ENCODE assay signal across 8 cellular contexts in the genomic region with DNA sequence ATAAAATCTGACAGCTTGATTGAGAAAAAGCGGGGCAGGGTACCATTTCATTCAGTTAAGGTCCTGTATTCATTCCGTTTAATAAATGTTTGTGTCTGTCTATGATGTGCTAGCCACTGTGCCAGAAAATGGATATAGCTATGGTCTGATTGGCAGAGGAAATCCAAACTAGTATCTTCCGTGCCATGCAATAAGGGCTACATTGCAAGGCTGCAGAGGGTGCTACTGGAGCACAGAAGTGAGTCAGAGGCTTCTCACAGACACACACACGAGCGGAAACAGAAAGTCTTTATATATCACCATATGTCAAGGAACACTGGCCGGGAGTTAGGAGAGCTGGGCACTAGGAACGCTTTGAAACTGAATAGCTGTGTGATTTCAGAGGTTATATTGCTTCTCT. TPM values are rescaled to one million over a fixed set of nuclear protein-coding genes. Genes with fewer than 3 reads are reported as not detected.
A peak's percentile ranks its signal among the peaks of the same experiment; 100 is the strongest.
DNase-seq lines count a peak whose midpoint lies in the region; ATAC-seq and TF ChIP-seq lines count a peak whose summit lies in the region.
"Not testable (repeated sequence)": the region's sequence is repeated elsewhere in the genome, so short reads cannot be mapped to it uniquely, and the experiment has no call there.

No MANE protein-coding gene starts in this region.

- H3K9ac ChIP-seq in ES-I3 (ENCODE audit: low read depth, low read length) (peak overlapping the region; percentile 85), HCT116 (ENCODE audit: low read length) (peak overlapping the region; percentile 74), Karpas-422 (ENCODE audit: low read length) (peak overlapping the region; percentile 80)

- H3K4me1 ChIP-seq in ES-I3 (ENCODE audit: insufficient read depth, low read length); HCT116 (ENCODE audit: control insufficient read depth in 1 of 2, insufficient read depth in 2 of 2, low read length in 2 of 2); Karpas-422 (ENCODE audit: low read length); heart right ventricle; neuron (ENCODE audit: insufficient read depth, low read length): not testable (repeated sequence)

- not testable (repeated sequence) for H3K27me3 ChIP-seq in HCT116 (ENCODE audit: insufficient read depth, low read length); Karpas-422 (ENCODE audit: low read length); heart right ventricle; neuron (ENCODE audit: insufficient read depth, low read length)

- RAD21 ChIA-PET in HCT116 (lab: Charles Lee; ENCODE audit: low non-redundant PET in 1 of 2, low total read pairs in 2 of 2, uncharacterized antibody in 2 of 2, unreplicated experiment in 2 of 2) = not testable (repeated sequence)

- H3K4me3 ChIP-seq in HCT116 (replicated peaks in 1 of 2; ENCODE audit: low read depth in 1 of 2, low read length in 2 of 2) (peak overlapping the region; percentile 66 to 67), Karpas-422 (ENCODE audit: low read length) (peak overlapping the region; percentile 80), astrocyte of the cerebellum (ENCODE audit: low read depth, low read length) (peak overlapping the region; percentile 59), heart right ventricle (peak overlapping the region; percentile 33 to 91 (median 69)), neuron (ENCODE audit: low read length) (peak overlapping the region; percentile 74)

- POLR2A ChIA-PET in HCT116 (lab: Charles Lee) = not testable (repeated sequence)

- BruUV-seq in HCT116 (replicated peaks; lab: Mats Ljungman, UMichigan) = not testable (repeated sequence)

- H2AFZ ChIP-seq in HCT116 (ENCODE audit: low read depth, low read length, poor library complexity, severe bottlenecking); Karpas-422 (ENCODE audit: low read length): not testable (repeated sequence)
- peak overlapping the region; percentile 39 for H2AFZ ChIP-seq in neuron (ENCODE audit: low read depth, low read length)

- ATAC-seq in HCT116 (peak; percentile 38), heart right ventricle (peak in 7 of 8 donors; percentile 47 to 81 (median 72))

- not testable (repeated sequence) for H3K79me2 ChIP-seq in HCT116 (ENCODE audit: insufficient read depth, low read length); Karpas-422 (ENCODE audit: low read length)

- DNase-seq in HCT116 (ENCODE audit: low read depth, low spot score); astrocyte of the cerebellum (ENCODE audit: low read depth): not testable (repeated sequence)
- peak; percentile 58 for DNase-seq in Karpas-422
- DNase-seq in T-helper 2 cell = peak in 3 of 5 experiments; percentile 8 to 95 (median 21)
- DNase-seq in heart right ventricle = peak in 1 of 2 donors; percentile 11
- peak; percentile 65 for DNase-seq in stromal cell of bone marrow (ENCODE audit: low read depth)

- not testable (repeated sequence) for TF ChIP-seq RAD21 in HCT116 (IDR thresholded peaks at IDR 0.05; ENCODE audit: low read depth)

- not testable (repeated sequence) for H3K36me3 ChIP-seq in ES-I3 (ENCODE audit: insufficient read depth, low read length); HCT116 (ENCODE audit: control insufficient read depth in 1 of 2, insufficient read depth in 2 of 2, low read length in 2 of 2); Karpas-422 (ENCODE audit: insufficient read depth, low read length); neuron (ENCODE audit: insufficient read depth, low read length)
- peaks cover 0 to 14% (median 0%) of the 10 kb centered on the region in 9 donors for H3K36me3 ChIP-seq in heart right ventricle

- H3K4me2 ChIP-seq in HCT116 (ENCODE audit: low read length) (peak overlapping the region; percentile 73), Karpas-422 (ENCODE audit: low read depth, low read length, poor library complexity, severe bottlenecking) (peak overlapping the region; percentile 64)

- intact Hi-C loops in HCT116 (cut with micrococcal nuclease); heart right ventricle (cut with DNase I): not testable (repeated sequence)

- CTCF ChIA-PET in HCT116 (lab: Charles Lee) = not testable (repeated sequence)

- H3K9me2 ChIP-seq in HCT116 (ENCODE audit: insufficient read depth); Karpas-422 (replicated peaks; ENCODE audit: insufficient read depth, low read length): not testable (repeated sequence)

- in situ Hi-C loops in astrocyte of the cerebellum (cut with HindIII; ENCODE audit: low sequenced_read_pairs) = not testable (repeated sequence)

- H3K27ac ChIP-seq in HCT116 (ENCODE audit: low read depth, low read length) (peak overlapping the region; percentile 74), Karpas-422 (ENCODE audit: low read length) (0 out of 2 replicates have a peak overlapping the region, but pooled peaks have one; percentile 34), heart right ventricle (peak overlapping the region; percentile 30 to 91 (median 84))

- H3K9me3 ChIP-seq in ES-I3 (ENCODE audit: control insufficient read depth, insufficient read depth, low read length); HCT116 (ENCODE audit: control insufficient read depth in 1 of 2, insufficient read depth in 1 of 2, low read depth in 1 of 2, low read length in 2 of 2); Karpas-422 (ENCODE audit: low read length); heart right ventricle; neuron (ENCODE audit: low read length): not testable (repeated sequence)

- not testable (repeated sequence) for H4K20me1 ChIP-seq in HCT116 (ENCODE audit: insufficient read depth); Karpas-422 (ENCODE audit: insufficient read depth, low read depth, low read length)

- 11 to 14% methylated on average over 7 of the region's 7 CpGs for whole genome bisulfite sequencing in heart right ventricle, 2 donors

- not testable (repeated sequence) for TF ChIP-seq CTCF in HCT116 (IDR thresholded peaks at IDR 0.05 in 2 of 3, conservative IDR thresholded peaks at IDR 0.05 in 1 of 3; ENCODE audit: borderline replicate concordance in 1 of 3, insufficient read depth in 1 of 3, low read depth in 2 of 3, low read length in 2 of 3); astrocyte of the cerebellum (IDR thresholded peaks at IDR 0.05; ENCODE audit: low read depth, low read length, missing control alignments)
- peak in 4 of 9 donors; percentile 7 to 34 (median 30) for TF ChIP-seq CTCF in heart right ventricle (IDR thresholded peaks at IDR 0.05)

- not testable (repeated sequence) for TF ChIP-seq POLR2A in HCT116 (IDR thresholded peaks at IDR 0.05; ENCODE audit: borderline replicate concordance, extremely low read depth, insufficient read depth, insufficient read length)

RNA-seq across cellular contexts. Expression of a gene that starts 29.3 kb away (rescaled TPM):
- 7.4 TPM for total RNA-seq in HCT116 (2021; ENCODE audit: unreplicated experiment)
- polyA plus RNA-seq in HCT116 (2012) = 5.9 and 7.8 TPM in 2 replicates
- total RNA-seq in Karpas-422 (2014; rRNA removed; shearing (Covaris generic); ENCODE audit: low replicate concordance) = 11.8 and 12.0 TPM in 2 replicates
- total RNA-seq in heart right ventricle = 1 to 10 TPM; 1.4 to 4.1 (median 2.4) TPM
- 10 to 100 TPM in 1 of 2 donors, 1 to 10 TPM in 1; 2.4 to 24.7 TPM for polyA plus RNA-seq in heart right ventricle
